9 cellular contexts compared by ENCODE assay signal in genomic region chr6:124964084-124964763, GRCh38. TPM values are rescaled to one million over a fixed set of nuclear protein-coding genes. Genes with fewer than 3 reads are reported as not detected.
DNase-seq lines count a peak whose midpoint lies in the region; ATAC-seq and TF ChIP-seq lines count a peak whose summit lies in the region.
"Had no signal": no experiment of that assay in that cellular context is flagged by ENCODE, and none has a peak within 500 bp of the region (broad histone marks: within the 10 kb centered on the region; RNA-seq: fewer than 3 reads in every experiment).

No MANE protein-coding gene starts in this region.

- no peak for TF ChIP-seq CTCF in Panc1 (IDR thresholded peaks at IDR 0.05)
- TF ChIP-seq CTCF in fibroblast of lung (conservative IDR thresholded peaks at IDR 0.05 in 1 of 2, IDR thresholded peaks at IDR 0.05 in 1 of 2; ENCODE audit: low read depth in 1 of 2, low read length in 2 of 2), result no peak
- no peak for TF ChIP-seq CTCF in neural cell (IDR thresholded peaks at IDR 0.05; ENCODE audit: poor library complexity, severe bottlenecking)

- TF ChIP-seq RAD21 in neural cell (conservative IDR thresholded peaks at IDR 0.05), result no peak

- ATAC-seq in Panc1 (no peak), GM21786 (IDR thresholded peaks at IDR 0.05; ENCODE audit: unreplicated experiment) (no peak)

- intact Hi-C loops in Panc1 (cut with micrococcal nuclease; ENCODE audit: unreplicated experiment), result loop anchor here (5.0 to 10.0 kb wide), 2 partner anchors 92 to 151 kb away; no protein-coding TSS in a partner anchor

- no peak overlapping the region for H3K9ac ChIP-seq in fibroblast of lung (ENCODE audit: insufficient read depth, low read length)
- no peak overlapping the region for H3K9ac ChIP-seq in neural cell (ENCODE audit: low read length)

- H3K27ac Mint-ChIP-seq in activated naive CD4-positive, alpha-beta T cell treated with anti-CD3 and anti-CD28 coated beads, Interleukin-2, amount 10 ng/mL, durations not matched to agents 7 days and 5 days, result no peak overlapping the region
- H3K27ac Mint-ChIP-seq: activated naive CD8-positive, alpha-beta T cell had no signal

- H3K36me3 ChIP-seq in Panc1 (ENCODE audit: control insufficient read depth, insufficient read depth, low read length) (0 out of 2 replicates have a peak, but pooled peaks cover 3% of the 10 kb centered on the region), fibroblast of lung (ENCODE audit: control insufficient read depth, insufficient read depth, low read length) (no peaks in the 10 kb centered on the region), neural cell (ENCODE audit: insufficient read depth, low read length) (no peaks in the 10 kb centered on the region)

- peak overlapping the region; percentile 86 for H3K27ac ChIP-seq in Panc1 (ENCODE audit: low read length)
- peak overlapping the region; percentile 89 for H3K27ac ChIP-seq in fibroblast of lung (ENCODE audit: insufficient read depth, low read length)
- no peak overlapping the region for H3K27ac ChIP-seq in neural cell (ENCODE audit: low read length)

- no peaks in the 10 kb centered on the region for H3K9me3 Mint-ChIP-seq in activated naive CD4-positive, alpha-beta T cell treated with anti-CD3 and anti-CD28 coated beads, Interleukin-2, amount 10 ng/mL, durations not matched to agents 7 days and 5 days

- H3K79me2 ChIP-seq in fibroblast of lung (ENCODE audit: control insufficient read depth, insufficient read depth, low read length) (peaks cover 43% of the 10 kb centered on the region), neural cell (replicated peaks; ENCODE audit: insufficient read depth, low read length) (no peaks in the 10 kb centered on the region)

- H3K27me3 ChIP-seq in Panc1 (ENCODE audit: control insufficient read depth, insufficient read depth, low read length) (no peaks in the 10 kb centered on the region), fibroblast of lung (ENCODE audit: control insufficient read depth, insufficient read depth, low read length) (no peaks in the 10 kb centered on the region), neural cell (ENCODE audit: insufficient read depth, low read depth, low read length) (no peaks in the 10 kb centered on the region)

- H2AFZ ChIP-seq in fibroblast of lung (ENCODE audit: low read length) (no peak overlapping the region), neural cell (ENCODE audit: low read depth, low read length) (no peak overlapping the region)

- H3K4me3 Mint-ChIP-seq in activated naive CD4-positive, alpha-beta T cell treated with anti-CD3 and anti-CD28 coated beads, Interleukin-2, amount 10 ng/mL, durations not matched to agents 7 days and 5 days, result no peak overlapping the region

- POLR2A ChIA-PET in Panc1 (lab: Charles Lee), result no interaction called here

- H3K9me3 ChIP-seq in Panc1 (ENCODE audit: control insufficient read depth, insufficient read depth, low read depth, low read length) (no peaks in the 10 kb centered on the region), fibroblast of lung (ENCODE audit: control insufficient read depth, insufficient read depth, low read depth, low read length) (no peaks in the 10 kb centered on the region), neural cell (ENCODE audit: low read length) (no peaks in the 10 kb centered on the region)

- peaks cover 39% of the 10 kb centered on the region for H3K4me1 ChIP-seq in Panc1 (ENCODE audit: control insufficient read depth, insufficient read depth, low read length)
- H3K4me1 ChIP-seq in fibroblast of lung (ENCODE audit: control insufficient read depth, extremely low read depth, insufficient read depth, low read length), result peaks cover 3% of the 10 kb centered on the region

- peaks cover 47% of the 10 kb centered on the region for H3K27me3 Mint-ChIP-seq in activated naive CD4-positive, alpha-beta T cell treated with anti-CD3 and anti-CD28 coated beads, Interleukin-2, amount 10 ng/mL, durations not matched to agents 7 days and 5 days

- peaks cover 2% of the 10 kb centered on the region for H3K36me3 Mint-ChIP-seq in activated naive CD4-positive, alpha-beta T cell treated with anti-CD3 and anti-CD28 coated beads, Interleukin-2, amount 10 ng/mL, durations not matched to agents 7 days and 5 days
- H3K36me3 Mint-ChIP-seq: activated naive CD8-positive, alpha-beta T cell had no signal

- H3K9me2 ChIP-seq in neural cell (ENCODE audit: insufficient read depth, low read length), result no peaks in the 10 kb centered on the region

- in situ Hi-C loops in Panc1 (cut with HindIII; ENCODE audit: low pct_unique_long_range_greater_than_20kb, low sequenced_read_pairs), result no loop called here

- DNase-seq in Ammon's horn (ENCODE audit: low spot score) (peak; percentile 37), Panc1 (ENCODE audit: low read depth, low spot score) (no peak), fibroblast of lung (ENCODE audit: low read depth in 2 of 2) (peak; percentile 39 to 88), NCI-H1436 (lab: John Stamatoyannopoulos, UW) (no peak), SHP77 (lab: John Stamatoyannopoulos, UW) (no peak)
- no peak for DNase-seq in activated naive CD4-positive, alpha-beta T cell treated with anti-CD3 and anti-CD28 coated beads, Interleukin-2, amount 10 ng/mL, durations not matched to agents 7 days and 5 days

- H3K4me3 ChIP-seq in Panc1 (ENCODE audit: low read depth in 2 of 2, low read length in 2 of 2) (peak overlapping the region; percentile 69), fibroblast of lung (replicated peaks in 1 of 4; ENCODE audit: control extremely low read depth in 1 of 4, insufficient read depth in 1 of 4, low read depth in 3 of 4, low read length in 4 of 4) (peak overlapping the region; percentile 67 to 85 (median 82)), neural cell (ENCODE audit: low read length) (peak overlapping the region; percentile 77)

- BruUV-seq in Panc1 (replicated peaks; lab: Mats Ljungman, UMichigan), result no TSS peak

- peaks cover 32% of the 10 kb centered on the region for H3K4me1 Mint-ChIP-seq in activated naive CD4-positive, alpha-beta T cell treated with anti-CD3 and anti-CD28 coated beads, Interleukin-2, amount 10 ng/mL, durations not matched to agents 7 days and 5 days

- H3F3A ChIP-seq in neural cell (ENCODE audit: insufficient read depth, low read length, poor library complexity, severe bottlenecking), result no peaks in the 10 kb centered on the region

- CTCF ChIA-PET in Panc1 (lab: Charles Lee), result no interaction called here
- CTCF ChIA-PET in activated naive CD4-positive, alpha-beta T cell treated with anti-CD3 and anti-CD28 coated beads, Interleukin-2, amount 10 ng/mL, durations not matched to agents 7 days and 5 days (lab: Charles Lee), result interaction anchor here (1.3 kb wide), 1 partner anchor 12 kb away, joined by 4 read pairs; no protein-coding TSS in a partner anchor

- H4K20me1 ChIP-seq in fibroblast of lung (ENCODE audit: control insufficient read depth, extremely low read depth, insufficient read depth, low read length) (no peaks in the 10 kb centered on the region), neural cell (ENCODE audit: insufficient read depth) (no peaks in the 10 kb centered on the region)

- no peak for TF ChIP-seq EP300 in neural cell (conservative IDR thresholded peaks at IDR 0.05; ENCODE audit: poor library complexity, severe bottlenecking)

- H3K4me2 ChIP-seq in fibroblast of lung (ENCODE audit: extremely low read depth, insufficient read depth, low read length) (peak overlapping the region; percentile 78), neural cell (ENCODE audit: low read length) (peak overlapping the region; percentile 58)

TF ChIP-seq in neural cell, 6 proteins besides CTCF, POLR2A, EP300 and RAD21:
- no peak for TF ChIP-seq POLR2AphosphoS5 (IDR thresholded peaks at IDR 0.05)
- TF ChIP-seq TAF1 (IDR thresholded peaks at IDR 0.05; ENCODE audit: low read depth), result no peak
- no peak for TF ChIP-seq EZH2 (IDR thresholded peaks at IDR 0.05; ENCODE audit: borderline replicate concordance, insufficient read depth, low read length, poor library complexity, severe bottlenecking)
- TF ChIP-seq REST (IDR thresholded peaks at IDR 0.05; ENCODE audit: borderline replicate concordance), result no peak
- no peak for TF ChIP-seq MXI1 (conservative IDR thresholded peaks at IDR 0.05; ENCODE audit: poor library complexity, severe bottlenecking)
- TF ChIP-seq SMC3 (conservative IDR thresholded peaks at IDR 0.05; ENCODE audit: poor library complexity), result no peak
TF ChIP-seq in neural cell: peak in this region for 0.

RNA-seq across cellular contexts. Expression of gene RNF217, which starts 2.0 kb away (rescaled TPM):
- total RNA-seq in Panc1 (2021; ENCODE audit: unreplicated experiment) (37.7 TPM), fibroblast of lung (10.5 and 13.2 TPM in 2 replicates)
- polyA plus RNA-seq in Panc1 (2012; ENCODE audit: insufficient read length), result 10.8 TPM
- polyA plus RNA-seq in fibroblast of lung (9.8 and 19.5 TPM in 2 replicates), neural cell (6.0 and 10.2 TPM in 2 replicates)
- 7.2 and 11.9 TPM in 2 replicates for polyA plus RNA-seq in fibroblast of lung (2012)
- polyA minus RNA-seq in fibroblast of lung (ENCODE audit: low replicate concordance) (4.3 and 5.7 TPM in 2 replicates), neural cell (14.9 and 20.8 TPM in 2 replicates)

Comparison
In these comparisons a context has a peak if more than half of its experiments do, and no peak if none do; other contexts are left out.
1. DNase-seq: peak in Ammon's horn (single experiment) and fibroblast of lung (2 of 2); none in Panc1 (single experiment), NCI-H1436 (single experiment), activated naive CD4-positive, alpha-beta T cell treated with anti-CD3 and anti-CD28 coated beads, Interleukin-2, amount 10 ng/mL, durations not matched to agents 7 days and 5 days (single experiment) and SHP77 (0 of 2).
2. Peak in every context shown above with its lines, with median percentiles within 50 percentile points of each other: H3K4me3 ChIP-seq.